In the genomic region with DNA sequence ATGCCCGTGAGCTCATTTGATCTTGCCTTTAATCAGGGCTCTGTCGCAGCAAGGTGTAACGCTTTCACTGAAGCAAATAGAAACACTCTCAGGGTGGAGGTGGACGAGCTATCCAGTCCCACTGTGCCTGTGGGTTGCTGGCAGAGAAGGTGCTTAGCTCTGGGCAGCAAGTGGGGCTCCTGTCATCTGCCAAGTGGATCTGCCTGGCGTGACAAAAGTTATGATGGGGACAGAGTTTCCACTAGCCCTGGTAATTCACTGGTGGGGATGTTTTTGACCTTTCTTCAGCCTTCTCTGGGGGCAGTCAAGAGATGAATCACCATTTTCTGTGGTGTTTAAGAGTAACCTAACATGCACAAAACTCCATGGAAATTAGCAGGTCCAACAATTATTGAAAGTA, we compare ENCODE assay signal across 16 cellular contexts.
DNase-seq lines count a peak whose midpoint lies in the region; ATAC-seq and TF ChIP-seq lines count a peak whose summit lies in the region.
"Had no signal": no experiment of that assay in that cellular context is flagged by ENCODE, and none has a peak within 500 bp of the region (broad histone marks: within the 10 kb centered on the region; RNA-seq: fewer than 3 reads in every experiment).

No MANE protein-coding gene starts in this region.

- no peaks in the 10 kb centered on the region for H3K79me2 ChIP-seq in KMS-11 (ENCODE audit: insufficient read depth, low read depth)
- H3K79me2 ChIP-seq in smooth muscle cell (ENCODE audit: low read depth): no peaks in the 10 kb centered on the region

- ATAC-seq in GM21529 (IDR thresholded peaks at IDR 0.05; ENCODE audit: unreplicated experiment) (peak; percentile 31), heart right ventricle (peak; percentile 18 to 58 (median 38)), body of pancreas (no peak)

- H3K4me1 ChIP-seq in KMS-11 (ENCODE audit: low read depth, poor library complexity, severe bottlenecking) (peaks cover 39% of the 10 kb centered on the region), heart right ventricle (peaks cover 6 to 89% (median 67%) of the 10 kb centered on the region in 9 donors), stomach (peaks cover 0 to 67% (median 41%) of the 10 kb centered on the region in 4 donors), smooth muscle cell (ENCODE audit: low read depth) (peaks cover 3% of the 10 kb centered on the region), body of pancreas (peaks cover 24% of the 10 kb centered on the region)

- H3K36me3 ChIP-seq in KMS-11 (ENCODE audit: insufficient read depth) (no peaks in the 10 kb centered on the region; the same call in 1 of the 2 replicates), heart right ventricle (peaks cover 0 to 50% (median 15%) of the 10 kb centered on the region in 9 donors), stomach (peaks cover 16 to 35% (median 30%) of the 10 kb centered on the region in 4 donors), smooth muscle cell (ENCODE audit: low read depth) (no peaks in the 10 kb centered on the region), body of pancreas (replicated peaks in 1 of 2; ENCODE audit: insufficient read depth in 1 of 2, low read depth in 2 of 2) (peaks cover 0 to 3% of the 10 kb centered on the region in 2 donors)

- H3K9ac ChIP-seq in KMS-11: no peak overlapping the region
- no peak overlapping the region for H3K9ac ChIP-seq in smooth muscle cell (ENCODE audit: low read depth)

- DNase-seq in heart right ventricle: peak in 1 of 2 donors; percentile 25
- DNase-seq in stomach: no peak
- DNase-seq in activated gamma-delta T cell treated with Interleukin-2 at 50 U/mL for 16 hours: no peak
- DNase-seq in smooth muscle cell (lab: John Stamatoyannopoulos, UW; ENCODE audit: unreplicated experiment): no peak
- no peak for DNase-seq in NCI-H1105 (lab: John Stamatoyannopoulos, UW)
- DNase-seq in body of pancreas: no peak
- DNase-seq: activated B cell treated with CpG ODN at 0.5 μM for 24 hours, DMS79, glutamatergic neuron, NCI-H1694, NCI-H524 treated with DMSO at 0.1 percent for 48 hours had no signal

- H3K9me3 ChIP-seq in heart right ventricle (no peaks in the 10 kb centered on the region), stomach (no peaks in the 10 kb centered on the region), smooth muscle cell (replicated peaks; ENCODE audit: low read depth) (no peaks in the 10 kb centered on the region), body of pancreas (no peaks in the 10 kb centered on the region)
- H3K9me3 ChIP-seq: BLaER1 treated with 17β-estradiol and CSF1 and Interleukin-3, amounts not matched to agents 10 nM and 100 nM; upper lobe of left lung had no signal

- H4K20me1 ChIP-seq in KMS-11 (ENCODE audit: insufficient read depth) (no peaks in the 10 kb centered on the region), smooth muscle cell (ENCODE audit: low read depth) (no peaks in the 10 kb centered on the region)

- peak overlapping the region; percentile 25; the same call in 1 of the 2 replicates for H3K27ac ChIP-seq in KMS-11
- H3K27ac ChIP-seq in heart right ventricle: peak overlapping the region; percentile 20 to 94 (median 81)
- H3K27ac ChIP-seq in stomach: peak overlapping the region in 3 of 5 donors; percentile 38 to 65 (median 56)
- H3K27ac ChIP-seq in smooth muscle cell (ENCODE audit: low read depth): no peak overlapping the region
- H3K27ac ChIP-seq in body of pancreas: peak overlapping the region in 2 of 4 donors; percentile 10 to 71
- H3K27ac ChIP-seq: epithelial cell of prostate had no signal

- peak overlapping the region; percentile 65; the same call in 1 of the 2 replicates for H3K4me2 ChIP-seq in KMS-11
- H3K4me2 ChIP-seq in smooth muscle cell: no peak overlapping the region

- H3K27me3 ChIP-seq in KMS-11 (ENCODE audit: insufficient read depth, low read depth) (no peaks in the 10 kb centered on the region), heart right ventricle (no peaks in the 10 kb centered on the region), stomach (no peaks in the 10 kb centered on the region), smooth muscle cell (ENCODE audit: low read depth) (no peaks in the 10 kb centered on the region), body of pancreas (no peaks in the 10 kb centered on the region)
- H3K27me3 ChIP-seq: BLaER1 treated with 17β-estradiol and CSF1 and Interleukin-3, amounts not matched to agents 10 nM and 100 nM; upper lobe of left lung had no signal

- H2AFZ ChIP-seq in KMS-11 (ENCODE audit: low read depth): no peak overlapping the region
- H2AFZ ChIP-seq in smooth muscle cell (ENCODE audit: low read depth): no peak overlapping the region

- TF ChIP-seq POLR2A in stomach (IDR thresholded peaks at IDR 0.05) (no peak), body of pancreas (IDR thresholded peaks at IDR 0.05) (no peak)

- H3F3A ChIP-seq in smooth muscle cell (ENCODE audit: low read depth): no peaks in the 10 kb centered on the region

- intact Hi-C loops in heart right ventricle (cut with DNase I) (loop anchor here in 3 of 10 donors (5.0 kb wide), 2 partner anchors 51 to 146 kb away; partner anchors contain the start of gene NIBAN1 (in 2 of the 3)), stomach (cut with DNase I; ENCODE audit: low total_unique reads) (no loop called here), body of pancreas (cut with DNase I) (no loop called here)

- WGBS in heart right ventricle, 2 donors: 58 to 59% methylated on average over 5 of the region's 5 CpGs
- 81 to 92% (median 89%) methylated on average over 5 of the region's 5 CpGs for WGBS in stomach, 5 donors
- 96% methylated on average over 5 of the region's 5 CpGs for WGBS in smooth muscle cell (ENCODE audit: low lambda C conversion rate)
- WGBS in body of pancreas, 2 donors: 71 to 72% methylated on average over 5 of the region's 5 CpGs

- no peak for TF ChIP-seq EP300 in stomach (IDR thresholded peaks at IDR 0.05)

- no peak for TF ChIP-seq CTCF in KMS-11 (conservative IDR thresholded peaks at IDR 0.05; ENCODE audit: low read depth, low read length)
- no peak for TF ChIP-seq CTCF in heart right ventricle (IDR thresholded peaks at IDR 0.05)
- TF ChIP-seq CTCF in stomach (IDR thresholded peaks at IDR 0.05): no peak
- TF ChIP-seq CTCF in smooth muscle cell (IDR thresholded peaks at IDR 0.05; ENCODE audit: borderline replicate concordance, insufficient read depth, poor library complexity, severe bottlenecking): no peak
- TF ChIP-seq CTCF in body of pancreas (IDR thresholded peaks at IDR 0.05): no peak

- H3K4me3 ChIP-seq in KMS-11 (IDR thresholded peaks at IDR 0.05; ENCODE audit: insufficient read depth, low read depth, low read length) (peak overlapping the region; percentile 6), heart right ventricle (no peak overlapping the region), stomach (no peak overlapping the region), smooth muscle cell (no peak overlapping the region), body of pancreas (no peak overlapping the region)
- H3K4me3 ChIP-seq: BLaER1 treated with 17β-estradiol and CSF1 and Interleukin-3, amounts not matched to agents 10 nM and 100 nM; upper lobe of left lung had no signal
